Comparison of ENCODE assay signal across 16 cellular contexts in the genomic region with DNA sequence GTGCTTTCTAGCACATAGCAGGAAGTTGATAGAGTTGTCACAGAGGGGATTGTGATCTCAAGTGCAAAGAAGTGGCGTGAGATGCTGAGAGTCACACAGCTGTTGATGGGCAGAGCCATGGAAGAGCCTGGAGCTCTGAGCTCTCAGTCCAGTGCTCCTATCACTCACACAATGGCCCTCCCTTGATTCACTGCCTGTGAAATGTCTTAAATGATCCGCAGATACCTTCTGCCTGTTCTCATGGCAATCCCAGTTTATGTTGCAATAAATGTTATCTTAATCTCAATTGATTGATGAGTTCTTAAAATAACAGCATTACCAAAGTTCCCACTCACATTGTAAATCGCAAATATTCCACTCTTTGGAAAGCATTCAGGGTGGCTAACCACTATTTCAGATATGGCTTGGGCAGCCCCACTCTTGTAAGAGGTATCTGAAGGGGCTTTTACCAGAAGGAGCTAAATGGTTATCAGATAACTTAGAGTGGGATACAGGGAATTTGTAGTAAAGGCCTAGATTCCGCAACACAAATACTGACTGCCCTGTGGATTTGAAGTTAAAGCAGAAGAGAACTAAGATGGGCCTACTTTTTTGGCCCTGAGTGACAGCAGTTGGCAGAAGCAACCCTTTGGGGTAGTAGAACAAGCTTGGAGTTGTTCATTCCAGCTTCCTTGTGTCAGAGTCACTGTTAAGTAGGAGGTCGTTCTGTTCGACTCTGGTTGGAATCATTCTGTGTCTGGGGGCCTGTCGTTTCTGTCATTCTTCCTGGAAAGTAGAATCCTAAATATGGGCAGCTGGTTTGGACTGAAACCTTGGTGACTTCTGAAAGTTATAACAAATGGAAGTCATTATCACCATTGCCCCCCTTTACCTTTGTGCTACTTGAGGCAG.
"Had no signal": no experiment of that assay in that cellular context is flagged by ENCODE, and none has a peak within 500 bp of the region (broad histone marks: within the 10 kb centered on the region; RNA-seq: fewer than 3 reads in every experiment).

No MANE protein-coding gene starts in this region.

- H3K4me3 Mint-ChIP-seq: activated CD8-positive, alpha-beta T cell treated with anti-CD3 and anti-CD28 coated beads for 36 hours; naive thymus-derived CD4-positive, alpha-beta T cell; stimulated activated naive CD8-positive, alpha-beta T cell treated with anti-CD3 and anti-CD28 coated beads, Interleukin-15, Interleukin-2, amounts not matched to agents 100 ng/mL and 50 ng/mL, for 24 hours had no signal

- H3K4me2 ChIP-seq: SK-N-SH had no signal

- H3K27ac ChIP-seq: ascending aorta, heart left ventricle, testis had no signal

- H3K9me3 Mint-ChIP-seq: activated CD8-positive, alpha-beta T cell treated with anti-CD3 and anti-CD28 coated beads for 36 hours; stimulated activated naive CD8-positive, alpha-beta T cell treated with anti-CD3 and anti-CD28 coated beads, Interleukin-15, Interleukin-2, amounts not matched to agents 100 ng/mL and 50 ng/mL, for 24 hours had no signal

- H3K27me3 ChIP-seq: ascending aorta, heart left ventricle, testis had no signal

- H3K4me3 ChIP-seq: ascending aorta, heart left ventricle, testis had no signal

- H3K36me3 ChIP-seq: ascending aorta, heart left ventricle had no signal

- H3K27me3 Mint-ChIP-seq: naive thymus-derived CD4-positive, alpha-beta T cell; stimulated activated naive CD8-positive, alpha-beta T cell treated with anti-CD3 and anti-CD28 coated beads, Interleukin-15, Interleukin-2, amounts not matched to agents 100 ng/mL and 50 ng/mL, for 24 hours had no signal

- H3K9ac ChIP-seq: SK-N-SH had no signal

- H3K27ac Mint-ChIP-seq: activated CD8-positive, alpha-beta T cell treated with anti-CD3 and anti-CD28 coated beads for 36 hours; naive thymus-derived CD4-positive, alpha-beta T cell; stimulated activated naive CD8-positive, alpha-beta T cell treated with anti-CD3 and anti-CD28 coated beads, Interleukin-15, Interleukin-2, amounts not matched to agents 100 ng/mL and 50 ng/mL, for 24 hours had no signal

- H3K4me1 ChIP-seq: testis had no signal

- H3K9me3 ChIP-seq: ascending aorta, heart left ventricle, SK-N-SH, testis had no signal

- H3K36me3 Mint-ChIP-seq: naive thymus-derived CD4-positive, alpha-beta T cell had no signal

- ATAC-seq: activated CD8-positive, alpha-beta T cell treated with anti-CD3 and anti-CD28 coated beads for 36 hours; heart left ventricle; naive thymus-derived CD4-positive, alpha-beta T cell had no signal

- DNase-seq: activated CD4-positive, alpha-beta T cell treated with anti-CD3 and anti-CD28 coated beads for 4 hours; activated CD8-positive, alpha-beta memory T cell treated with anti-CD3 and anti-CD28 coated beads, Interleukin-2, amount 50 U/mL, for 48 hours; activated CD8-positive, alpha-beta T cell treated with anti-CD3 and anti-CD28 coated beads for 36 hours; activated naive CD4-positive, alpha-beta T cell; heart left ventricle; naive thymus-derived CD4-positive, alpha-beta T cell; occipital lobe; SK-N-SH; stimulated activated CD4-positive, alpha-beta T cell treated with anti-CD3 and anti-CD28 coated beads, Interleukin-2, amount 100 ng/mL, for 48 hours; T-helper 1 cell; testis had no signal

- FAIRE-seq: colon, frontal cortex, keratinocyte had no signal
